Comparison of ENCODE assay signal across 22 cellular contexts in genomic region chr2:150490466-150490865, GRCh38. TPM values are rescaled to one million over a fixed set of nuclear protein-coding genes. Genes with fewer than 3 reads are reported as not detected.
"Had no signal": no experiment of that assay in that cellular context is flagged by ENCODE, and none has a peak within 500 bp of the region (broad histone marks: within the 10 kb centered on the region; RNA-seq: fewer than 3 reads in every experiment).

No MANE protein-coding gene starts in this region.

- FAIRE-seq: endometrium, frontal cortex, islet of Langerhans had no signal

- H3K27ac ChIP-seq: colonic mucosa, esophagus squamous epithelium, foreskin keratinocyte, gastroesophageal sphincter, heart left ventricle, left lung, lower lobe of right lung had no signal

- ATAC-seq: effector memory CD8-positive, alpha-beta T cell; esophagus mucosa; foreskin keratinocyte; gastroesophageal sphincter; heart left ventricle; left cardiac atrium; left lung; left ventricle myocardium superior; lower lobe of right lung; naive thymus-derived CD4-positive, alpha-beta T cell had no signal

- H3K4me1 ChIP-seq: colonic mucosa, esophagus squamous epithelium, gastroesophageal sphincter, left lung had no signal

- H3K9me3 ChIP-seq: colonic mucosa, esophagus squamous epithelium, gastroesophageal sphincter, heart left ventricle, left lung, lower lobe of right lung had no signal

- H3K27me3 ChIP-seq: colonic mucosa, foreskin keratinocyte, gastroesophageal sphincter had no signal

- H3K36me3 ChIP-seq: colonic mucosa, esophagus squamous epithelium, gastroesophageal sphincter, heart left ventricle, left lung, lower lobe of right lung had no signal

- H3K4me3 ChIP-seq: colonic mucosa, esophagus squamous epithelium, gastroesophageal sphincter, heart left ventricle, left lung, lower lobe of right lung had no signal

- DNase-seq: colonic mucosa; cortex of kidney; effector CD8-positive, alpha-beta T cell; effector memory CD8-positive, alpha-beta T cell; endodermal cell; erythroblast; esophagus squamous epithelium; foreskin keratinocyte; heart left ventricle; hippocampal formation; left cardiac atrium; left lung; left ventricle myocardium superior; lower lobe of right lung; mesendoderm; midbrain; naive thymus-derived CD4-positive, alpha-beta T cell had no signal

RNA-seq across cellular contexts. Expression of gene RND3, which starts 3.0 kb away (rescaled TPM):
- total RNA-seq: naive thymus-derived CD4-positive, alpha-beta T cell had no signal
- polyA plus RNA-seq: naive thymus-derived CD4-positive, alpha-beta T cell had no signal
